Comparison of ENCODE assay signal across 15 cellular contexts in genomic region chr5:126525630-126526245, GRCh38.
DNase-seq lines count a peak whose midpoint lies in the region; TF ChIP-seq lines count a peak whose summit lies in the region.
"Had no signal": no experiment of that assay in that cellular context is flagged by ENCODE, and none has a peak within 500 bp of the region (broad histone marks: within the 10 kb centered on the region; RNA-seq: fewer than 3 reads in every experiment).

No MANE protein-coding gene starts in this region.

- no peaks in the 10 kb centered on the region for H4K20me1 ChIP-seq in hepatocyte (ENCODE audit: insufficient read depth, poor library complexity, severe bottlenecking)

- 38 to 54% methylated on average over 5 of the region's 5 CpGs for WGBS in sigmoid colon, 2 donors
- 69% methylated on average over 5 of the region's 5 CpGs for WGBS in hepatocyte (ENCODE audit: low lambda C conversion rate, missing lambda C conversion rate)

- TF ChIP-seq POLR2A in sigmoid colon (IDR thresholded peaks at IDR 0.05): no peak

- DNase-seq in cardiac fibroblast (ENCODE audit: low read depth in 2 of 2): peak; percentile 58 to 68
- DNase-seq in sigmoid colon: peak; percentile 89
- DNase-seq in NCI-H510A (lab: John Stamatoyannopoulos, UW): no peak
- DNase-seq in hepatocyte (ENCODE audit: low spot score): no peak
- no peak for DNase-seq in NOMO-1 treated with dmso at 0.1 percent for 144 hours (lab: John Stamatoyannopoulos, UW; ENCODE audit: unreplicated experiment)
- no peak for DNase-seq in SHP77 treated with DMSO at 0.1 percent for 48 hours (lab: John Stamatoyannopoulos, UW)
- DNase-seq: activated CD4-positive, CD25-positive, alpha-beta regulatory T cell; activated naive CD8-positive, alpha-beta T cell treated with anti-CD3 and anti-CD28 coated beads, Interleukin-2, amount 10 ng/mL, durations not matched to agents 7 days and 5 days; CD8-positive, alpha-beta T cell; Karpas-422; NK-92 treated with Interleukin-12 subunit alpha and Interleukin-12 subunit beta, amount 100 ng/mL, for 24 hours; stimulated activated CD4-positive, alpha-beta T cell treated with anti-CD3 and anti-CD28 coated beads, Interleukin-15, amount 100 ng/mL, for 24 hours; trophoblast cell had no signal

- TF ChIP-seq EP300 in sigmoid colon (IDR thresholded peaks at IDR 0.05): no peak

- H3K9me3 ChIP-seq in HEK293 (ENCODE audit: control insufficient read depth, insufficient read depth, low read depth, low read length) (no peaks in the 10 kb centered on the region), iPS-15b (ENCODE audit: control insufficient read depth, insufficient read depth, low read length) (no peaks in the 10 kb centered on the region), sigmoid colon (no peaks in the 10 kb centered on the region), hepatocyte (ENCODE audit: low read depth) (no peaks in the 10 kb centered on the region)

- intact Hi-C loops in sigmoid colon (cut with DNase I): no loop called here

- POLR2A ChIA-PET in HEK293 (lab: Yijun Ruan, JAX): no interaction called here

- H3K36me3 ChIP-seq in HEK293 (ENCODE audit: control insufficient read depth in 2 of 2, insufficient read depth in 1 of 2, low read length in 2 of 2) (no peaks in the 10 kb centered on the region), iPS-15b (ENCODE audit: control insufficient read depth, insufficient read depth, low read length) (no peaks in the 10 kb centered on the region), sigmoid colon (no peaks in the 10 kb centered on the region), hepatocyte (replicated peaks; ENCODE audit: insufficient read depth, low read depth) (no peaks in the 10 kb centered on the region)

- H3K9ac ChIP-seq in iPS-15b (ENCODE audit: low read depth, low read length): peak overlapping the region; percentile 24

- no peak for TF ChIP-seq CTCF in HEK293 (tag by site-specific recombination; IDR thresholded peaks at IDR 0.05)
- TF ChIP-seq CTCF in cardiac fibroblast (IDR thresholded peaks at IDR 0.05; ENCODE audit: low read depth, low read length): no peak
- no peak for TF ChIP-seq CTCF in sigmoid colon (IDR thresholded peaks at IDR 0.05)
- no peak for TF ChIP-seq CTCF in hepatocyte (IDR thresholded peaks at IDR 0.05; ENCODE audit: poor library complexity)

- H3K27ac ChIP-seq in HEK293 (ENCODE audit: extremely low read depth, low read depth, low read length): no peak overlapping the region
- peak overlapping the region; percentile 30 to 55 (median 43) for H3K27ac ChIP-seq in sigmoid colon
- H3K27ac ChIP-seq in hepatocyte: no peak overlapping the region

- no peaks in the 10 kb centered on the region for H3K4me1 ChIP-seq in HEK293 (ENCODE audit: control insufficient read depth, insufficient read depth, low read length)
- H3K4me1 ChIP-seq in iPS-15b (ENCODE audit: control insufficient read depth, insufficient read depth, low read length): peaks cover 4% of the 10 kb centered on the region
- peaks cover 0 to 31% (median 21%) of the 10 kb centered on the region in 4 donors for H3K4me1 ChIP-seq in sigmoid colon
- H3K4me1 ChIP-seq in hepatocyte (ENCODE audit: insufficient read depth): no peaks in the 10 kb centered on the region

- H3K4me2 ChIP-seq in hepatocyte: no peak overlapping the region

- no peak overlapping the region for H2AFZ ChIP-seq in hepatocyte

- H3K4me3 ChIP-seq in HEK293 (ENCODE audit: low read depth, low read length) (no peak overlapping the region), cardiac fibroblast (replicated peaks in 1 of 2; ENCODE audit: low read depth in 2 of 2, low read length in 2 of 2) (no peak overlapping the region), iPS-15b (ENCODE audit: low read depth, low read length) (peak overlapping the region; percentile 24), sigmoid colon (no peak overlapping the region), hepatocyte (no peak overlapping the region)

- H3K9me2 ChIP-seq in hepatocyte (replicated peaks; ENCODE audit: insufficient read depth): no peaks in the 10 kb centered on the region

- H3K27me3 ChIP-seq in iPS-15b (ENCODE audit: control insufficient read depth, insufficient read depth, low read length) (no peaks in the 10 kb centered on the region), sigmoid colon (no peaks in the 10 kb centered on the region), hepatocyte (no peaks in the 10 kb centered on the region)

- CTCF ChIA-PET in HEK293 (lab: Yijun Ruan, JAX): interaction anchor here (0.6 to 1.3 kb wide), 4 partner anchors 13 to 183 kb away, joined by 3 to 4 read pairs (median 4); no protein-coding TSS in a partner anchor

- H3K79me2 ChIP-seq in hepatocyte: no peaks in the 10 kb centered on the region

TF ChIP-seq in HEK293, 187 proteins besides CTCF, POLR2A, EP300 and RAD21 (continues in another document):
- TF ChIP-seq, protein P1, sequence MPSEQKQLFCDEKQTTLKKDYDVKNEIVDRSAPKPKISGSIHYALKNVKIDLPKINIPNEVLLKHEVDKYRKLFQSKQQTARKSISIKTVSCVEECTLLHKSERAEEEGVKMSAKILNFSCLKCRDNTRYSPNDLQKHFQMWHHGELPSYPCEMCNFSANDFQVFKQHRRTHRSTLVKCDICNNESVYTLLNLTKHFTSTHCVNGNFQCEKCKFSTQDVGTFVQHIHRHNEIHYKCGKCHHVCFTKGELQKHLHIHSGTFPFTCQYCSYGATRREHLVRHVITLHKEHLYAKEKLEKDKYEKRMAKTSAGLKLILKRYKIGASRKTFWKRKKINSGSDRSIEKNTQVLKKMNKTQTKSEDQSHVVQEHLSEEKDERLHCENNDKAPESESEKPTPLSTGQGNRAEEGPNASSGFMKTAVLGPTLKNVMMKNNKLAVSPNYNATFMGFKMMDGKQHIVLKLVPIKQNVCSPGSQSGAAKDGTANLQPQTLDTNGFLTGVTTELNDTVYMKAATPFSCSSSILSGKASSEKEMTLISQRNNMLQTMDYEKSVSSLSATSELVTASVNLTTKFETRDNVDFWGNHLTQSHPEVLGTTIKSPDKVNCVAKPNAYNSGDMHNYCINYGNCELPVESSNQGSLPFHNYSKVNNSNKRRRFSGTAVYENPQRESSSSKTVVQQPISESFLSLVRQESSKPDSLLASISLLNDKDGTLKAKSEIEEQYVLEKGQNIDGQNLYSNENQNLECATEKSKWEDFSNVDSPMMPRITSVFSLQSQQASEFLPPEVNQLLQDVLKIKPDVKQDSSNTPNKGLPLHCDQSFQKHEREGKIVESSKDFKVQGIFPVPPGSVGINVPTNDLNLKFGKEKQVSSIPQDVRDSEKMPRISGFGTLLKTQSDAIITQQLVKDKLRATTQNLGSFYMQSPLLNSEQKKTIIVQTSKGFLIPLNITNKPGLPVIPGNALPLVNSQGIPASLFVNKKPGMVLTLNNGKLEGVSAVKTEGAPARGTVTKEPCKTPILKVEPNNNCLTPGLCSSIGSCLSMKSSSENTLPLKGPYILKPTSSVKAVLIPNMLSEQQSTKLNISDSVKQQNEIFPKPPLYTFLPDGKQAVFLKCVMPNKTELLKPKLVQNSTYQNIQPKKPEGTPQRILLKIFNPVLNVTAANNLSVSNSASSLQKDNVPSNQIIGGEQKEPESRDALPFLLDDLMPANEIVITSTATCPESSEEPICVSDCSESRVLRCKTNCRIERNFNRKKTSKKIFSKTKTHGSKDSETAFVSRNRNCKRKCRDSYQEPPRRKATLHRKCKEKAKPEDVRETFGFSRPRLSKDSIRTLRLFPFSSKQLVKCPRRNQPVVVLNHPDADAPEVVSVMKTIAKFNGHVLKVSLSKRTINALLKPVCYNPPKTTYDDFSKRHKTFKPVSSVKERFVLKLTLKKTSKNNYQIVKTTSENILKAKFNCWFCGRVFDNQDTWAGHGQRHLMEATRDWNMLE (tag by site-specific recombination; conservative IDR thresholded peaks at IDR 0.05; ENCODE audit: low read depth): 0 out of 2 replicates have a peak, but pooled peaks have one; percentile 25
- TF ChIP-seq ZNF148 (tag by site-specific recombination; IDR thresholded peaks at IDR 0.05; ENCODE audit: borderline replicate concordance) (no peak), ZFP37 (tag by site-specific recombination; IDR thresholded peaks at IDR 0.05) (no peak), ZNF792 (tag by site-specific recombination; IDR thresholded peaks at IDR 0.05) (no peak), MEIS1 (CRISPR knock-in tag; IDR thresholded peaks at IDR 0.05; ENCODE audit: borderline replicate concordance) (no peak), ZXDB (tag by site-specific recombination; IDR thresholded peaks at IDR 0.05) (0 out of 2 replicates have a peak, but pooled peaks have one; percentile 17), SP2 (tag by site-specific recombination; IDR thresholded peaks at IDR 0.05) (0 out of 2 replicates have a peak, but pooled peaks have one; percentile 7)

Comparison
In these comparisons a context has a peak if more than half of its experiments do, and no peak if none do; other contexts are left out.
1. H3K27ac ChIP-seq: peak in sigmoid colon (4 of 4); none in HEK293 (single experiment) and hepatocyte (single experiment).
2. DNase-seq: peak in cardiac fibroblast (2 of 2) and sigmoid colon (single experiment); none in NCI-H510A (single experiment), hepatocyte (single experiment), NOMO-1 treated with dmso at 0.1 percent for 144 hours (single experiment) and SHP77 treated with DMSO at 0.1 percent for 48 hours (single experiment).